20 cellular contexts compared by ENCODE assay signal in the genomic region with DNA sequence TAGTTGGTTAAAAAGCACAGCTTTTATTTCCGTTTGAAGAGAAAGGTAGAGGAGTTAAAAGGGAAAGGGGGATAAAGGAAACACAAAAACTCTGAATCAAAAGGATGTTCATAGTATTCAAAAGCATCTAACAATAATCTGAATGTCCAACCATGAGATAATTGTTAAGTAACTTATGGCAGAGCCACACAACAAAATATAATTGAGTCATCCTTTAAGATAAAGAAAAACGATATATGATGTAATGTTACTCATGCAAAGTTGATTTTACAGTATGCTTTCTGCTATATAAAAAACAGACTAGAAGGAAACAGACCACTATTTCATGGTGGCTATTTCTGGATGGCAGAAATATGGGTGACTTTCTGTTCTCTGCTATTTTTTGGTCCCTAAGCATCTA. TPM values are rescaled to one million over a fixed set of nuclear protein-coding genes. Genes with fewer than 3 reads are reported as not detected.
DNase-seq lines count a peak whose midpoint lies in the region; ATAC-seq and TF ChIP-seq lines count a peak whose summit lies in the region.
"Had no signal": no experiment of that assay in that cellular context is flagged by ENCODE, and none has a peak within 500 bp of the region (broad histone marks: within the 10 kb centered on the region; RNA-seq: fewer than 3 reads in every experiment).

No MANE protein-coding gene starts in this region.

- H3K4me3 Mint-ChIP-seq in activated T-cell treated with anti-CD3 and anti-CD28 coated beads, Interleukin-2, amount 50 U/mL, for 72 hours = peak overlapping the region; percentile 53 to 67

- no peaks in the 10 kb centered on the region for H3K9me2 ChIP-seq in Karpas-422 (replicated peaks; ENCODE audit: insufficient read depth, low read length)

- 60 to 65% methylated on average over 2 of the region's 2 CpGs for WGBS in transverse colon (ENCODE audit: low coverage in 1 of 2), 2 donors

- peaks cover 43% of the 10 kb centered on the region for H3K4me1 ChIP-seq in Karpas-422 (ENCODE audit: low read length)
- H3K4me1 ChIP-seq in osteoblast (ENCODE audit: insufficient read depth, low read length) = peaks cover 50% of the 10 kb centered on the region
- H3K4me1 ChIP-seq in transverse colon = peaks cover 8 to 31% (median 20%) of the 10 kb centered on the region in 4 donors

- H3K27ac ChIP-seq in Karpas-422 (ENCODE audit: low read length) = peak overlapping the region; percentile 75; the same call in 1 of the 2 replicates
- H3K27ac ChIP-seq in osteoblast (ENCODE audit: low read depth, low read length) = peak overlapping the region; percentile 50
- H3K27ac ChIP-seq in transverse colon = no peak overlapping the region
- H3K27ac ChIP-seq: ascending aorta, esophagus muscularis mucosa, pancreas, tibial nerve had no signal

- TF ChIP-seq POLR2A in transverse colon (IDR thresholded peaks at IDR 0.05) = no peak

- no peak for TF ChIP-seq CTCF in cardiac fibroblast (IDR thresholded peaks at IDR 0.05; ENCODE audit: low read depth, low read length)
- no peak for TF ChIP-seq CTCF in osteoblast (IDR thresholded peaks at IDR 0.05; ENCODE audit: extremely low read depth, low read depth, low read length)
- no peak for TF ChIP-seq CTCF in transverse colon (IDR thresholded peaks at IDR 0.05)

- in situ Hi-C loops in transverse colon (cut with MboI; ENCODE audit: low pct_ligation_motif_present in 1 of 4, low pct_unique_long_range_greater_than_20kb in 1 of 4, low sequenced_read_pairs in 3 of 4) = loop anchor here in 2 of 4 donors (10.0 to 25.0 kb wide), 2 partner anchors 50 to 287 kb away; a partner anchor contains a TSS

- no peak for DNase-seq in activated T-cell treated with anti-CD3 and anti-CD28 coated beads, Interleukin-2, amount 50 U/mL, for 72 hours
- DNase-seq in activated T-cell treated with anti-CD3 and anti-CD28 coated beads for 4 hours = no peak
- DNase-seq in Karpas-422 = no peak
- peak; percentile 18 to 42 for DNase-seq in cardiac fibroblast (ENCODE audit: low read depth in 2 of 2)
- no peak for DNase-seq in osteoblast (ENCODE audit: insufficient read length, low spot score, missing footprints)
- DNase-seq in HuH-7.5 (ENCODE audit: low spot score) = no peak
- no peak for DNase-seq in transverse colon
- DNase-seq: ACHN; activated CD4-positive, alpha-beta T cell treated with anti-CD3 and anti-CD28 coated beads, Interleukin-2, amount 10 ng/mL, durations not matched to agents 24 days and 14 days; activated T-cell treated with anti-CD3 and anti-CD28 coated beads, Interleukin-2, amount 50 U/mL, for 4 hours; Caco-2; HCEC 1CT; left colon; NCI-H1105; pancreas had no signal

- H3K36me3 ChIP-seq in Karpas-422 (ENCODE audit: insufficient read depth, low read length) (peaks cover 29% of the 10 kb centered on the region; the same call in 1 of the 2 replicates), osteoblast (ENCODE audit: insufficient read depth, low read length) (peaks cover 33% of the 10 kb centered on the region), transverse colon (peaks cover 0 to 35% (median 13%) of the 10 kb centered on the region in 4 donors)

- peaks cover 15 to 19% of the 10 kb centered on the region in 2 donors for H3K36me3 Mint-ChIP-seq in activated T-cell treated with anti-CD3 and anti-CD28 coated beads, Interleukin-2, amount 50 U/mL, for 72 hours (ENCODE audit: insufficient read depth in 2 of 2)

- H3K79me2 ChIP-seq in Karpas-422 (ENCODE audit: low read length) = peaks cover 69% of the 10 kb centered on the region
- H3K79me2 ChIP-seq in osteoblast (ENCODE audit: insufficient read depth, low read length) = peaks cover 59% of the 10 kb centered on the region

- H3K9ac ChIP-seq in Karpas-422 (ENCODE audit: low read length) = no peak overlapping the region

- intact Hi-C loops in transverse colon (cut with DNase I; ENCODE audit: low total_unique reads) = loop anchor here (5.0 kb wide), 1 partner anchor 47 kb away; a partner anchor contains a TSS

- no peaks in the 10 kb centered on the region for H3K9me3 Mint-ChIP-seq in activated T-cell treated with anti-CD3 and anti-CD28 coated beads, Interleukin-2, amount 50 U/mL, for 72 hours
- H3K9me3 Mint-ChIP-seq: activated CD4-positive, alpha-beta T cell treated with anti-CD3 and anti-CD28 coated beads, Interleukin-2, amount 10 ng/mL, durations not matched to agents 24 days and 14 days; activated T-cell treated with anti-CD3 and anti-CD28 coated beads, Interleukin-2, amount 50 U/mL, for 4 hours; stimulated activated effector memory CD8-positive, alpha-beta T cell treated with anti-CD3 and anti-CD28 coated beads, Interleukin-12 subunit alpha, Interleukin-12 subunit beta, amount 100 ng/mL, for 72 hours had no signal

- H3K4me3 ChIP-seq in Karpas-422 (ENCODE audit: low read length) (no peak overlapping the region), cardiac fibroblast (replicated peaks in 1 of 2; ENCODE audit: low read depth in 2 of 2, low read length in 2 of 2) (no peak overlapping the region), osteoblast (ENCODE audit: insufficient read depth, low read length) (no peak overlapping the region), transverse colon (no peak overlapping the region)
- H3K4me3 ChIP-seq: ascending aorta, esophagus muscularis mucosa, pancreas, tibial nerve had no signal

- no peak for TF ChIP-seq EP300 in transverse colon (IDR thresholded peaks at IDR 0.05; ENCODE audit: low read depth)

- no peak for ATAC-seq in activated T-cell treated with anti-CD3 and anti-CD28 coated beads, Interleukin-2, amount 50 U/mL, for 72 hours (replicated peaks in 1 of 2)
- ATAC-seq in GM18502 (IDR thresholded peaks at IDR 0.05; ENCODE audit: poor library complexity, unreplicated experiment) = no peak
- ATAC-seq: activated T-cell treated with anti-CD3 and anti-CD28 coated beads, Interleukin-2, amount 50 U/mL, for 4 hours; left colon; pancreas; stimulated activated effector memory CD8-positive, alpha-beta T cell treated with anti-CD3 and anti-CD28 coated beads, Interleukin-12 subunit alpha, Interleukin-12 subunit beta, amount 100 ng/mL, for 72 hours had no signal

- H2AFZ ChIP-seq in Karpas-422 (ENCODE audit: low read length) = no peak overlapping the region
- H2AFZ ChIP-seq in osteoblast (ENCODE audit: low read length) = no peak overlapping the region

- H4K20me1 ChIP-seq in Karpas-422 (ENCODE audit: insufficient read depth, low read depth, low read length) (0 out of 2 replicates have a peak, but pooled peaks cover 2% of the 10 kb centered on the region), osteoblast (ENCODE audit: insufficient read depth, low read length) (peaks cover 20% of the 10 kb centered on the region)

- H3K9me3 ChIP-seq in Karpas-422 (ENCODE audit: low read length) = no peaks in the 10 kb centered on the region
- H3K9me3 ChIP-seq in osteoblast (ENCODE audit: low read depth, low read length) = no peaks in the 10 kb centered on the region
- H3K9me3 ChIP-seq in transverse colon = no peaks in the 10 kb centered on the region
- H3K9me3 ChIP-seq: ascending aorta, Caco-2, esophagus muscularis mucosa, pancreas, tibial nerve had no signal

- H3K27me3 ChIP-seq in Karpas-422 (ENCODE audit: low read length) (no peaks in the 10 kb centered on the region), osteoblast (ENCODE audit: insufficient read depth, low read length) (no peaks in the 10 kb centered on the region), transverse colon (no peaks in the 10 kb centered on the region)
- H3K27me3 ChIP-seq: ascending aorta, esophagus muscularis mucosa, pancreas, tibial nerve had no signal

- H3K4me2 ChIP-seq in Karpas-422 (ENCODE audit: low read depth, low read length, poor library complexity, severe bottlenecking) (peak overlapping the region; percentile 82), osteoblast (ENCODE audit: insufficient read depth, low read length) (peak overlapping the region; percentile 7)

- peaks cover 63% of the 10 kb centered on the region for H3K4me1 Mint-ChIP-seq in activated T-cell treated with anti-CD3 and anti-CD28 coated beads, Interleukin-2, amount 50 U/mL, for 72 hours (ENCODE audit: low read depth)

- H3K27ac Mint-ChIP-seq in activated T-cell treated with anti-CD3 and anti-CD28 coated beads, Interleukin-2, amount 50 U/mL, for 72 hours = peak overlapping the region; percentile 17

- H3K27me3 Mint-ChIP-seq in activated T-cell treated with anti-CD3 and anti-CD28 coated beads, Interleukin-2, amount 50 U/mL, for 72 hours (ENCODE audit: low read depth) = no peaks in the 10 kb centered on the region
- H3K27me3 Mint-ChIP-seq: activated CD4-positive, alpha-beta T cell treated with anti-CD3 and anti-CD28 coated beads, Interleukin-2, amount 10 ng/mL, durations not matched to agents 24 days and 14 days had no signal

RNA-seq across cellular contexts. Expression of a gene that starts 3.9 kb away (rescaled TPM):
- total RNA-seq in activated T-cell treated with anti-CD3 and anti-CD28 coated beads, Interleukin-2, amount 50 U/mL, for 72 hours = 10 to 100 TPM; 48.4 to 61.0 TPM
- total RNA-seq in Karpas-422 (2014; rRNA removed; shearing (Covaris generic); ENCODE audit: low replicate concordance) = 30.3 and 38.0 TPM in 2 replicates
- total RNA-seq in osteoblast (50.1 and 52.1 TPM in 2 replicates), transverse colon (100 to 1,000 TPM in 1 of 4 donors, 10 to 100 TPM in 3; 30.7 to 287 (median 46.6) TPM)

RNA-seq across cellular contexts. Expression of a gene that starts 4.1 kb away (rescaled TPM):
- total RNA-seq in activated T-cell treated with anti-CD3 and anti-CD28 coated beads, Interleukin-2, amount 50 U/mL, for 72 hours = 10 to 100 TPM; 12.4 to 14.3 TPM
- total RNA-seq in Karpas-422 (2014; rRNA removed; shearing (Covaris generic); ENCODE audit: low replicate concordance) = 13.8 and 14.2 TPM in 2 replicates
- total RNA-seq in osteoblast = 5.1 and 5.6 TPM in 2 replicates
- total RNA-seq in transverse colon = 1 to 10 TPM; 5.6 to 9.6 (median 8.0) TPM

RNA-seq across cellular contexts. Expression of a gene that starts 49.6 kb away (rescaled TPM):
- 10 to 100 TPM; 38.4 to 39.9 TPM for total RNA-seq in activated T-cell treated with anti-CD3 and anti-CD28 coated beads, Interleukin-2, amount 50 U/mL, for 72 hours
- total RNA-seq in Karpas-422 (2014; rRNA removed; shearing (Covaris generic); ENCODE audit: low replicate concordance) = 28.4 and 31.9 TPM in 2 replicates
- 138 and 145 TPM in 2 replicates for total RNA-seq in osteoblast
- 100 to 1,000 TPM in 1 of 4 donors, 10 to 100 TPM in 3; 30.8 to 128 (median 48.5) TPM for total RNA-seq in transverse colon

RNA-seq across cellular contexts. Expression of a gene that starts 49.8 kb away (rescaled TPM):
- total RNA-seq in activated T-cell treated with anti-CD3 and anti-CD28 coated beads, Interleukin-2, amount 50 U/mL, for 72 hours = 10 to 100 TPM; 14.7 to 15.6 TPM
- 19.4 and 19.7 TPM in 2 replicates for total RNA-seq in Karpas-422 (2014; rRNA removed; shearing (Covaris generic); ENCODE audit: low replicate concordance)
- total RNA-seq in osteoblast (9.1 and 10.1 TPM in 2 replicates), transverse colon (10 to 100 TPM in 2 of 4 donors, 1 to 10 TPM in 1, under 1 TPM in 1; 0.80 to 22.1 (median 13.5) TPM)

Comparison
In these comparisons a context has a peak if more than half of its experiments do, and no peak if none do; other contexts are left out.
1. DNase-seq: peak in cardiac fibroblast (2 of 2); none in activated T-cell treated with anti-CD3 and anti-CD28 coated beads, Interleukin-2, amount 50 U/mL, for 72 hours (0 of 2), activated T-cell treated with anti-CD3 and anti-CD28 coated beads for 4 hours (single experiment), Karpas-422 (single experiment), osteoblast (single experiment), HuH-7.5 (single experiment) and transverse colon (single experiment).
2. H3K27ac ChIP-seq: peak in Karpas-422 (single experiment) and osteoblast (single experiment); none in transverse colon (0 of 4).